8 cellular contexts compared by ENCODE assay signal in the genomic region with DNA sequence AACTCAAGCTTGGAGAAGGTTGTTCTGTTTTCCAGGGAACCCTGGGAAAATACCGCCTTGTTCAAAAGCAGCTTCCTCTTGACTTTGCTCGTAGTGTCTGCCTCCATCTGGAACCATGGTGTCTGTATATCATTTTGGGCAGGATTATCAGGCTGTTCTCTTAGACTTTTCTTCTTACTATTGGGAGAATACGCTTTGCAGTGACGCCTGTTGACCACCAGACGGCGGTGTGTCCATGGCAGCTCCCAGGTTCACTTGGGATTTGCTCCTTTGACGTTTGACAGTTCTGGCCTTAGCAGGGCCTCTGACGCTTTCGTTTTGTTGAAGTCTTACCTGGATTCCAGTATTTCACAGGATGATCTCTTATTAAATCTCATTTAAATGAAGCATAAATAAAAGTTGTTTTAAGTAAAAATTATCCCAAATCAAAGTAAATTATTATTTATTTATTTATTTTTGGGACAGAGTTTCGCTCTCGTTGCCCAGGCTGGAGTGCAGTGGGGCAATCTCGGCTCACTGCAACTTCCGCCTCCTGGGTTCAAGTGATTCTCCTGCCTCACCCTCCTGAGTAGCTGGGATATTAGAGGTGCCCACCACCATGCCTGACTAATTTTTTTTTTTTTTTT. TPM values are rescaled to one million over a fixed set of nuclear protein-coding genes. Genes with fewer than 3 reads are reported as not detected.
A peak's percentile ranks its signal among the peaks of the same experiment; 100 is the strongest.
DNase-seq lines count a peak whose midpoint lies in the region; ATAC-seq and TF ChIP-seq lines count a peak whose summit lies in the region.

No MANE protein-coding gene starts in this region.

- TF ChIP-seq CTCF in fibroblast of pulmonary artery (IDR thresholded peaks at IDR 0.05; ENCODE audit: low read length, missing control alignments) (no peak), omental fat pad (IDR thresholded peaks at IDR 0.05) (peak in 2 of 3 donors; percentile 31 to 87)

- peak; percentile 59 for ATAC-seq in HG03175 (IDR thresholded peaks at IDR 0.05; ENCODE audit: unreplicated experiment)
- ATAC-seq in omental fat pad (ENCODE audit: low FRiP score) = peak; percentile 72

- H3K4me3 ChIP-seq in fibroblast of pulmonary artery (replicated peaks; ENCODE audit: low read depth, low read length) = no peak overlapping the region

- DNase-seq in NK-92 treated with Interleukin-12 subunit alpha and Interleukin-12 subunit beta, amount 100 ng/mL, for 24 hours (lab: John Stamatoyannopoulos, UW) = peak; percentile 2
- DNase-seq in NK-92 (lab: John Stamatoyannopoulos, UW; ENCODE audit: unreplicated experiment) (no peak), NCI-H82 (lab: John Stamatoyannopoulos, UW) (peak; percentile 88), activated T-cell treated with anti-CD3 and anti-CD28 coated beads for 1 hour (ENCODE audit: low read depth) (peak; percentile 34), fibroblast of pulmonary artery (ENCODE audit: low read depth) (peak; percentile 85), omental fat pad (ENCODE audit: low spot score) (no peak), OCI-M2 (lab: John Stamatoyannopoulos, UW; ENCODE audit: unreplicated experiment) (no peak)

RNA-seq across cellular contexts. Expression of gene GJD4, which starts 41.8 kb away (rescaled TPM):
- not detected for total RNA-seq in omental fat pad

Comparison
In these comparisons a context has a peak if more than half of its experiments do, and no peak if none do; other contexts are left out.
1. DNase-seq: peak in NK-92 treated with Interleukin-12 subunit alpha and Interleukin-12 subunit beta, amount 100 ng/mL, for 24 hours (single experiment), NCI-H82 (single experiment), activated T-cell treated with anti-CD3 and anti-CD28 coated beads for 1 hour (single experiment) and fibroblast of pulmonary artery (single experiment); none in NK-92 (single experiment), omental fat pad (single experiment) and OCI-M2 (single experiment).